In genomic region chr9:14258156-14258555, GRCh38 we compare ENCODE assay signal across 27 cellular contexts. TPM values are rescaled to one million over a fixed set of nuclear protein-coding genes. Genes with fewer than 3 reads are reported as not detected.
A peak's percentile ranks its signal among the peaks of the same experiment; 100 is the strongest.
DNase-seq lines count a peak whose midpoint lies in the region; ATAC-seq and TF ChIP-seq lines count a peak whose summit lies in the region.
"Had no signal": no experiment of that assay in that cellular context is flagged by ENCODE, and none has a peak within 500 bp of the region (broad histone marks: within the 10 kb centered on the region; RNA-seq: fewer than 3 reads in every experiment).

No MANE protein-coding gene starts in this region.

- POLR2A ChIA-PET in T-cell (lab: Charles Lee): no interaction called here

- H3K36me3 ChIP-seq in RWPE2 (ENCODE audit: low read depth) (peaks cover 18% of the 10 kb centered on the region), subcutaneous abdominal adipose tissue (ENCODE audit: control insufficient read depth in 5 of 5, insufficient read depth in 5 of 5, low read length in 5 of 5) (peaks cover 0 to 3% (median 0%) of the 10 kb centered on the region in 5 donors)
- H3K36me3 ChIP-seq: BLaER1, pancreas, right lobe of liver, transverse colon had no signal

- H3K4me3 Mint-ChIP-seq in mesothelial cell of epicardium: no peak overlapping the region
- H3K4me3 Mint-ChIP-seq in T-cell: no peak overlapping the region
- H3K4me3 Mint-ChIP-seq: activated CD8-positive, alpha-beta memory T cell treated with anti-CD3 and anti-CD28 coated beads, Interleukin-2, amount 10 ng/mL, durations not matched to agents 7 days and 5 days; dendritic cell treated with granulocyte-macrophage colony-stimulating factor and Interleukin-4, amounts not matched to agents 40 ng/mL and 50 ng/mL, for 4 days; endodermal cell; natural killer cell treated with Interleukin-12 subunit alpha and Interleukin-12 subunit beta and Interleukin-15 and Interleukin-18, amount 100 ng/mL, for 72 hours had no signal

- no peaks in the 10 kb centered on the region for H3K27me3 ChIP-seq in RWPE2 (ENCODE audit: insufficient read depth, poor library complexity, severe bottlenecking)
- no peaks in the 10 kb centered on the region for H3K27me3 ChIP-seq in subcutaneous abdominal adipose tissue (ENCODE audit: control insufficient read depth in 5 of 5, insufficient read depth in 4 of 5, low read length in 5 of 5)
- H3K27me3 ChIP-seq: BLaER1, pancreas, right lobe of liver, transverse colon had no signal

- H3K27ac ChIP-seq in RWPE2 (ENCODE audit: poor library complexity, severe bottlenecking): peak overlapping the region; percentile 21
- H3K27ac ChIP-seq in subcutaneous abdominal adipose tissue (ENCODE audit: low read depth, low read length): peak overlapping the region; percentile 59
- H3K27ac ChIP-seq: BLaER1, pancreas, right lobe of liver had no signal

- H3K9ac ChIP-seq in subcutaneous abdominal adipose tissue (ENCODE audit: low read length in 5 of 5): no peak overlapping the region
- H3K9ac ChIP-seq: BLaER1 had no signal

- H3K4me3 ChIP-seq in RWPE2 (ENCODE audit: severe bottlenecking) (no peak overlapping the region), choroid plexus epithelial cell (ENCODE audit: low read depth, low read length) (no peak overlapping the region), subcutaneous abdominal adipose tissue (ENCODE audit: low read depth in 1 of 5, low read length in 5 of 5) (no peak overlapping the region)
- H3K4me3 ChIP-seq: BLaER1, pancreas, right lobe of liver, transverse colon had no signal

- no peaks in the 10 kb centered on the region for H3K9me3 Mint-ChIP-seq in mesothelial cell of epicardium
- H3K9me3 Mint-ChIP-seq in T-cell: no peaks in the 10 kb centered on the region
- H3K9me3 Mint-ChIP-seq: dendritic cell treated with granulocyte-macrophage colony-stimulating factor and Interleukin-4, amounts not matched to agents 40 ng/mL and 50 ng/mL, for 4 days; endodermal cell had no signal

- H3K4me1 Mint-ChIP-seq in mesothelial cell of epicardium (peaks cover 72% of the 10 kb centered on the region), T-cell (no peaks in the 10 kb centered on the region)
- H3K4me1 Mint-ChIP-seq: activated CD8-positive, alpha-beta memory T cell treated with anti-CD3 and anti-CD28 coated beads, Interleukin-2, amount 10 ng/mL, durations not matched to agents 7 days and 5 days; endodermal cell had no signal

- DNase-seq in RWPE2 (ENCODE audit: low spot score): no peak
- peak; percentile 57 for DNase-seq in choroid plexus epithelial cell (ENCODE audit: low read depth)
- DNase-seq in mesothelial cell of epicardium (ENCODE audit: low spot score in 2 of 2, unreplicated experiment in 2 of 2): no peak
- DNase-seq in T-cell: no peak
- no peak for DNase-seq in AG08395 (ENCODE audit: low spot score)
- no peak for DNase-seq in NK-92 (lab: John Stamatoyannopoulos, UW; ENCODE audit: unreplicated experiment)
- DNase-seq: activated CD4-positive, CD25-positive, alpha-beta regulatory T cell; activated CD8-positive, alpha-beta memory T cell treated with anti-CD3 and anti-CD28 coated beads, Interleukin-2, amount 10 ng/mL, durations not matched to agents 7 days and 5 days; activated naive CD4-positive, alpha-beta T cell treated with anti-CD3 and anti-CD28 coated beads, Interleukin-2, amount 50 U/mL, for 16 hours; activated T-cell treated with anti-CD3 and anti-CD28 coated beads, Interleukin-2, amount 50 U/mL, for 48 hours; caudate nucleus; endodermal cell; GDM1; NCI-H187 treated with DMSO at 0.1 percent for 48 hours; NCI-H524 treated with DMSO at 0.1 percent for 48 hours; NK-92 treated with Interleukin-12 subunit alpha and Interleukin-12 subunit beta, amount 100 ng/mL, for 24 hours; pancreas; right lobe of liver; stimulated activated CD4-positive, alpha-beta T cell treated with anti-CD3 and anti-CD28 coated beads, Interleukin-15, amount 100 ng/mL, for 24 hours; stimulated activated naive CD4-positive, alpha-beta T cell; transverse colon had no signal

- peak overlapping the region; percentile 85 for H3K27ac Mint-ChIP-seq in mesothelial cell of epicardium
- no peak overlapping the region for H3K27ac Mint-ChIP-seq in T-cell
- H3K27ac Mint-ChIP-seq: activated CD8-positive, alpha-beta memory T cell treated with anti-CD3 and anti-CD28 coated beads, Interleukin-2, amount 10 ng/mL, durations not matched to agents 7 days and 5 days; dendritic cell treated with granulocyte-macrophage colony-stimulating factor and Interleukin-4, amounts not matched to agents 40 ng/mL and 50 ng/mL, for 4 days; endodermal cell; natural killer cell treated with Interleukin-12 subunit alpha and Interleukin-12 subunit beta and Interleukin-15 and Interleukin-18, amount 100 ng/mL, for 72 hours had no signal

- no peaks in the 10 kb centered on the region for H3K9me3 ChIP-seq in RWPE2 (ENCODE audit: severe bottlenecking)
- H3K9me3 ChIP-seq in subcutaneous abdominal adipose tissue (ENCODE audit: control insufficient read depth in 5 of 5, low read length in 5 of 5): no peaks in the 10 kb centered on the region
- H3K9me3 ChIP-seq: BLaER1, pancreas, right lobe of liver, transverse colon had no signal

- TF ChIP-seq CTCF in RWPE2 (IDR thresholded peaks at IDR 0.05; ENCODE audit: poor library complexity, severe bottlenecking) (no peak), choroid plexus epithelial cell (conservative IDR thresholded peaks at IDR 0.05; ENCODE audit: low read depth, low read length) (no peak), mesothelial cell of epicardium (IDR thresholded peaks at IDR 0.05; ENCODE audit: unreplicated experiment) (no peak)

- H3K36me3 Mint-ChIP-seq in mesothelial cell of epicardium (peaks cover 20% of the 10 kb centered on the region), T-cell (no peaks in the 10 kb centered on the region)
- H3K36me3 Mint-ChIP-seq: activated CD8-positive, alpha-beta memory T cell treated with anti-CD3 and anti-CD28 coated beads, Interleukin-2, amount 10 ng/mL, durations not matched to agents 7 days and 5 days; natural killer cell treated with Interleukin-12 subunit alpha and Interleukin-12 subunit beta and Interleukin-15 and Interleukin-18, amount 100 ng/mL, for 72 hours had no signal

- H3K27me3 Mint-ChIP-seq in mesothelial cell of epicardium (ENCODE audit: low read depth) (no peaks in the 10 kb centered on the region), T-cell (peaks cover 0 to 9% of the 10 kb centered on the region in 2 donors)
- H3K27me3 Mint-ChIP-seq: dendritic cell treated with granulocyte-macrophage colony-stimulating factor and Interleukin-4, amounts not matched to agents 40 ng/mL and 50 ng/mL, for 4 days had no signal

- peaks cover 40% of the 10 kb centered on the region for H3K4me1 ChIP-seq in RWPE2 (ENCODE audit: insufficient read depth, poor library complexity, severe bottlenecking)
- H3K4me1 ChIP-seq in subcutaneous abdominal adipose tissue (ENCODE audit: control insufficient read depth in 5 of 5, insufficient read depth in 5 of 5, low read length in 5 of 5): peaks cover 6 to 40% (median 33%) of the 10 kb centered on the region in 5 donors

- no peak; the same call in 2 of the 3 replicates for ATAC-seq in RWPE2 (ENCODE audit: low read depth)
- no peak for ATAC-seq in T-cell (replicated peaks in 1 of 4)
- no peak for ATAC-seq in HG03439 (IDR thresholded peaks at IDR 0.05; ENCODE audit: unreplicated experiment)
- ATAC-seq: activated CD8-positive, alpha-beta memory T cell treated with anti-CD3 and anti-CD28 coated beads, Interleukin-2, amount 10 ng/mL, durations not matched to agents 7 days and 5 days; natural killer cell treated with Interleukin-12 subunit alpha and Interleukin-12 subunit beta and Interleukin-15 and Interleukin-18, amount 100 ng/mL, for 72 hours; right lobe of liver had no signal

- CTCF ChIA-PET in T-cell (lab: Charles Lee): no interaction called here

RNA-seq across cellular contexts. Expression of gene NFIB, which starts 55.8 kb away (rescaled TPM):
- total RNA-seq in mesothelial cell of epicardium (213 to 237 TPM (median 230 TPM) in 3 replicates), T-cell (under 1 TPM in 4 of 5 donors, not detected in 1; 0.15 to 0.89 (median 0.39) TPM)
- total RNA-seq: activated CD8-positive, alpha-beta memory T cell treated with anti-CD3 and anti-CD28 coated beads, Interleukin-2, amount 10 ng/mL, durations not matched to agents 7 days and 5 days; natural killer cell treated with Interleukin-12 subunit alpha and Interleukin-12 subunit beta and Interleukin-15 and Interleukin-18, amount 100 ng/mL, for 72 hours; T-helper 1 cell treated with Interleukin-12 subunit alpha and Interleukin-12 subunit beta and Interleukin-4 antibody, amounts not matched to agents 30 ng/mL and 1 ng/mL, for 36 hours had no signal

Comparison
In these comparisons a context has a peak if more than half of its experiments do, and no peak if none do; other contexts are left out.
1. RNA of gene NFIB, which starts 55.8 kb away (total RNA-seq): 213 to 237 TPM in mesothelial cell of epicardium; 0.15 to 0.89 TPM in T-cell; every median in the first group is over 100 times any median in the second.